1 cellular context compared by ENCODE assay signal in genomic region chr6:121666809-121667208, GRCh38.
TF ChIP-seq lines count a peak whose summit lies in the region.

No MANE protein-coding gene starts in this region.

TF ChIP-seq in HEK293, 187 proteins besides CTCF, POLR2A, EP300 and RAD21 (continued from another document and continues in another):
- TF ChIP-seq, protein P1, sequence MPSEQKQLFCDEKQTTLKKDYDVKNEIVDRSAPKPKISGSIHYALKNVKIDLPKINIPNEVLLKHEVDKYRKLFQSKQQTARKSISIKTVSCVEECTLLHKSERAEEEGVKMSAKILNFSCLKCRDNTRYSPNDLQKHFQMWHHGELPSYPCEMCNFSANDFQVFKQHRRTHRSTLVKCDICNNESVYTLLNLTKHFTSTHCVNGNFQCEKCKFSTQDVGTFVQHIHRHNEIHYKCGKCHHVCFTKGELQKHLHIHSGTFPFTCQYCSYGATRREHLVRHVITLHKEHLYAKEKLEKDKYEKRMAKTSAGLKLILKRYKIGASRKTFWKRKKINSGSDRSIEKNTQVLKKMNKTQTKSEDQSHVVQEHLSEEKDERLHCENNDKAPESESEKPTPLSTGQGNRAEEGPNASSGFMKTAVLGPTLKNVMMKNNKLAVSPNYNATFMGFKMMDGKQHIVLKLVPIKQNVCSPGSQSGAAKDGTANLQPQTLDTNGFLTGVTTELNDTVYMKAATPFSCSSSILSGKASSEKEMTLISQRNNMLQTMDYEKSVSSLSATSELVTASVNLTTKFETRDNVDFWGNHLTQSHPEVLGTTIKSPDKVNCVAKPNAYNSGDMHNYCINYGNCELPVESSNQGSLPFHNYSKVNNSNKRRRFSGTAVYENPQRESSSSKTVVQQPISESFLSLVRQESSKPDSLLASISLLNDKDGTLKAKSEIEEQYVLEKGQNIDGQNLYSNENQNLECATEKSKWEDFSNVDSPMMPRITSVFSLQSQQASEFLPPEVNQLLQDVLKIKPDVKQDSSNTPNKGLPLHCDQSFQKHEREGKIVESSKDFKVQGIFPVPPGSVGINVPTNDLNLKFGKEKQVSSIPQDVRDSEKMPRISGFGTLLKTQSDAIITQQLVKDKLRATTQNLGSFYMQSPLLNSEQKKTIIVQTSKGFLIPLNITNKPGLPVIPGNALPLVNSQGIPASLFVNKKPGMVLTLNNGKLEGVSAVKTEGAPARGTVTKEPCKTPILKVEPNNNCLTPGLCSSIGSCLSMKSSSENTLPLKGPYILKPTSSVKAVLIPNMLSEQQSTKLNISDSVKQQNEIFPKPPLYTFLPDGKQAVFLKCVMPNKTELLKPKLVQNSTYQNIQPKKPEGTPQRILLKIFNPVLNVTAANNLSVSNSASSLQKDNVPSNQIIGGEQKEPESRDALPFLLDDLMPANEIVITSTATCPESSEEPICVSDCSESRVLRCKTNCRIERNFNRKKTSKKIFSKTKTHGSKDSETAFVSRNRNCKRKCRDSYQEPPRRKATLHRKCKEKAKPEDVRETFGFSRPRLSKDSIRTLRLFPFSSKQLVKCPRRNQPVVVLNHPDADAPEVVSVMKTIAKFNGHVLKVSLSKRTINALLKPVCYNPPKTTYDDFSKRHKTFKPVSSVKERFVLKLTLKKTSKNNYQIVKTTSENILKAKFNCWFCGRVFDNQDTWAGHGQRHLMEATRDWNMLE (tag by site-specific recombination; conservative IDR thresholded peaks at IDR 0.05; ENCODE audit: low read depth) = peak; percentile 43
- TF ChIP-seq, protein P2, sequence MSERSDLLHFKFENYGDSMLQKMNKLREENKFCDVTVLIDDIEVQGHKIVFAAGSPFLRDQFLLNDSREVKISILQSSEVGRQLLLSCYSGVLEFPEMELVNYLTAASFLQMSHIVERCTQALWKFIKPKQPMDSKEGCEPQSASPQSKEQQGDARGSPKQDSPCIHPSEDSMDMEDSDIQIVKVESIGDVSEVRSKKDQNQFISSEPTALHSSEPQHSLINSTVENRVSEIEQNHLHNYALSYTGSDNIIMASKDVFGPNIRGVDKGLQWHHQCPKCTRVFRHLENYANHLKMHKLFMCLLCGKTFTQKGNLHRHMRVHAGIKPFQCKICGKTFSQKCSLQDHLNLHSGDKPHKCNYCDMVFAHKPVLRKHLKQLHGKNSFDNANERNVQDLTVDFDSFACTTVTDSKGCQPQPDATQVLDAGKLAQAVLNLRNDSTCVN (tag by site-specific recombination; optimal IDR thresholded peaks at IDR 0.05) = no peak
- TF ChIP-seq ZNF837 (tag by site-specific recombination; IDR thresholded peaks at IDR 0.05) (no peak), ZBTB7A (tag by site-specific recombination; IDR thresholded peaks at IDR 0.05; ENCODE audit: low read depth) (no peak), ZNF404 (tag by site-specific recombination; IDR thresholded peaks at IDR 0.05) (no peak), TCF7L2 (IDR thresholded peaks at IDR 0.05; ENCODE audit: borderline replicate concordance, low read depth, low read length) (peak; percentile 49; the same call in 1 of the 2 replicates), GLI2 (tag by site-specific recombination; IDR thresholded peaks at IDR 0.05; ENCODE audit: borderline replicate concordance, low read depth) (peak; percentile 65; the same call in 1 of the 2 replicates), ZNF701 (tag by site-specific recombination; IDR thresholded peaks at IDR 0.05) (no peak), HOXD13 (CRISPR knock-in tag; IDR thresholded peaks at IDR 0.05; ENCODE audit: borderline replicate concordance) (no peak), ZIC2 (tag by site-specific recombination; IDR thresholded peaks at IDR 0.05) (no peak), FEZF1 (tag by site-specific recombination; IDR thresholded peaks at IDR 0.05) (peak; percentile 88), ZNF280C (tag by site-specific recombination; IDR thresholded peaks at IDR 0.05) (no peak), GLIS1 (tag by site-specific recombination; IDR thresholded peaks at IDR 0.05) (no peak), ZNF580 (tag by site-specific recombination; IDR thresholded peaks at IDR 0.05) (no peak), ZBTB8A (tag by site-specific recombination; IDR thresholded peaks at IDR 0.05) (no peak), ZBTB21 (tag by site-specific recombination; IDR thresholded peaks at IDR 0.05) (peak; percentile 35; the same call in 1 of the 2 replicates), ZNF26 (tag by site-specific recombination; IDR thresholded peaks at IDR 0.05) (no peak), ZNF777 (tag by site-specific recombination; IDR thresholded peaks at IDR 0.05; ENCODE audit: borderline replicate concordance) (no peak), ZNF175 (tag by site-specific recombination; IDR thresholded peaks at IDR 0.05) (no peak), ZNF138 (tag by site-specific recombination; IDR thresholded peaks at IDR 0.05; ENCODE audit: borderline replicate concordance) (no peak), KLF10 (tag by site-specific recombination; IDR thresholded peaks at IDR 0.05) (no peak), SP7 (tag by site-specific recombination; IDR thresholded peaks at IDR 0.05) (peak; percentile 91), ZNF223 (tag by site-specific recombination; IDR thresholded peaks at IDR 0.05) (no peak), ZNF302 (tag by site-specific recombination; IDR thresholded peaks at IDR 0.05; ENCODE audit: low read depth) (no peak), ZNF623 (tag by site-specific recombination; IDR thresholded peaks at IDR 0.05) (no peak), ZNF394 (tag by site-specific recombination; IDR thresholded peaks at IDR 0.05; ENCODE audit: borderline replicate concordance) (0 out of 2 replicates have a peak, but pooled peaks have one; percentile 27), OVOL3 (tag by site-specific recombination; IDR thresholded peaks at IDR 0.05) (no peak), ZNF664 (tag by site-specific recombination; IDR thresholded peaks at IDR 0.05) (peak; percentile 92), ZNF624 (tag by site-specific recombination; IDR thresholded peaks at IDR 0.05) (no peak), ZSCAN30 (tag by site-specific recombination; IDR thresholded peaks at IDR 0.05) (0 out of 2 replicates have a peak, but pooled peaks have one; percentile 33), KLF8 (tag by site-specific recombination; IDR thresholded peaks at IDR 0.05) (no peak), ZNF37A (tag by site-specific recombination; IDR thresholded peaks at IDR 0.05) (no peak), ZNF626 (tag by site-specific recombination; IDR thresholded peaks at IDR 0.05) (no peak), ZBTB6 (tag by site-specific recombination; IDR thresholded peaks at IDR 0.05) (no peak), ZNF433 (tag by site-specific recombination; IDR thresholded peaks at IDR 0.05; ENCODE audit: low read depth) (no peak), ZNF830 (tag by site-specific recombination; IDR thresholded peaks at IDR 0.05; ENCODE audit: low read depth) (no peak), ZBTB1 (tag by site-specific recombination; IDR thresholded peaks at IDR 0.05) (no peak), ATF2 (tag by site-specific recombination; IDR thresholded peaks at IDR 0.05; ENCODE audit: low read depth) (no peak), ZNF354C (tag by site-specific recombination; IDR thresholded peaks at IDR 0.05; ENCODE audit: borderline replicate concordance, low read depth) (no peak), ZBTB20 (tag by site-specific recombination; IDR thresholded peaks at IDR 0.05) (no peak), ZNF521 (tag by site-specific recombination; IDR thresholded peaks at IDR 0.05) (no peak), ZXDB (tag by site-specific recombination; IDR thresholded peaks at IDR 0.05) (no peak), ZNF558 (tag by site-specific recombination; IDR thresholded peaks at IDR 0.05) (peak; percentile 38; the same call in 1 of the 2 replicates), ZNF132 (tag by site-specific recombination; IDR thresholded peaks at IDR 0.05; ENCODE audit: borderline replicate concordance) (no peak), ZNF621 (tag by site-specific recombination; IDR thresholded peaks at IDR 0.05) (no peak), EGR2 (tag by site-specific recombination; IDR thresholded peaks at IDR 0.05; ENCODE audit: low read depth) (no peak), ZSCAN23 (tag by site-specific recombination; IDR thresholded peaks at IDR 0.05) (no peak)
- TF ChIP-seq, protein P3, sequence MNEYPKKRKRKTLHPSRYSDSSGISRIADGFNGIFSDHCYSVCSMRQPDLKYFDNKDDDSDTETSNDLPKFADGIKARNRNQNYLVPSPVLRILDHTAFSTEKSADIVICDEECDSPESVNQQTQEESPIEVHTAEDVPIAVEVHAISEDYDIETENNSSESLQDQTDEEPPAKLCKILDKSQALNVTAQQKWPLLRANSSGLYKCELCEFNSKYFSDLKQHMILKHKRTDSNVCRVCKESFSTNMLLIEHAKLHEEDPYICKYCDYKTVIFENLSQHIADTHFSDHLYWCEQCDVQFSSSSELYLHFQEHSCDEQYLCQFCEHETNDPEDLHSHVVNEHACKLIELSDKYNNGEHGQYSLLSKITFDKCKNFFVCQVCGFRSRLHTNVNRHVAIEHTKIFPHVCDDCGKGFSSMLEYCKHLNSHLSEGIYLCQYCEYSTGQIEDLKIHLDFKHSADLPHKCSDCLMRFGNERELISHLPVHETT (tag by site-specific recombination; IDR thresholded peaks at IDR 0.05) = peak; percentile 13; the same call in 1 of the 2 replicates
- TF ChIP-seq, protein P4, sequence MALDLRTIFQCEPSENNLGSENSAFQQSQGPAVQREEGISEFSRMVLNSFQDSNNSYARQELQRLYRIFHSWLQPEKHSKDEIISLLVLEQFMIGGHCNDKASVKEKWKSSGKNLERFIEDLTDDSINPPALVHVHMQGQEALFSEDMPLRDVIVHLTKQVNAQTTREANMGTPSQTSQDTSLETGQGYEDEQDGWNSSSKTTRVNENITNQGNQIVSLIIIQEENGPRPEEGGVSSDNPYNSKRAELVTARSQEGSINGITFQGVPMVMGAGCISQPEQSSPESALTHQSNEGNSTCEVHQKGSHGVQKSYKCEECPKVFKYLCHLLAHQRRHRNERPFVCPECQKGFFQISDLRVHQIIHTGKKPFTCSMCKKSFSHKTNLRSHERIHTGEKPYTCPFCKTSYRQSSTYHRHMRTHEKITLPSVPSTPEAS (tag by site-specific recombination; IDR thresholded peaks at IDR 0.05) = no peak
- TF ChIP-seq, protein P5, sequence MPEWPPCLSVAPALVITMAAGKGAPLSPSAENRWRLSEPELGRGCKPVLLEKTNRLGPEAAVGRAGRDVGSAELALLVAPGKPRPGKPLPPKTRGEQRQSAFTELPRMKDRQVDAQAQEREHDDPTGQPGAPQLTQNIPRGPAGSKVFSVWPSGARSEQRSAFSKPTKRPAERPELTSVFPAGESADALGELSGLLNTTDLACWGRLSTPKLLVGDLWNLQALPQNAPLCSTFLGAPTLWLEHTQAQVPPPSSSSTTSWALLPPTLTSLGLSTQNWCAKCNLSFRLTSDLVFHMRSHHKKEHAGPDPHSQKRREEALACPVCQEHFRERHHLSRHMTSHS (tag by site-specific recombination; IDR thresholded peaks at IDR 0.05) = peak; percentile 52; the same call in 1 of the 2 replicates
- TF ChIP-seq, protein P6, sequence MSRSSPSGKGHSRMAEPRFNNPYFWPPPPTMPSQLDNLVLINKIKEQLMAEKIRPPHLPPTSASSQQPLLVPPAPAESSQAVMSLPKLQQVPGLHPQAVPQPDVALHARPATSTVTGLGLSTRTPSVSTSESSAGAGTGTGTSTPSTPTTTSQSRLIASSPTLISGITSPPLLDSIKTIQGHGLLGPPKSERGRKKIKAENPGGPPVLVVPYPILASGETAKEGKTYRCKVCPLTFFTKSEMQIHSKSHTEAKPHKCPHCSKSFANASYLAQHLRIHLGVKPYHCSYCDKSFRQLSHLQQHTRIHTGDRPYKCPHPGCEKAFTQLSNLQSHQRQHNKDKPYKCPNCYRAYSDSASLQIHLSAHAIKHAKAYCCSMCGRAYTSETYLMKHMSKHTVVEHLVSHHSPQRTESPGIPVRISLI (tag by site-specific recombination; IDR thresholded peaks at IDR 0.05) = no peak
